In the genomic region with DNA sequence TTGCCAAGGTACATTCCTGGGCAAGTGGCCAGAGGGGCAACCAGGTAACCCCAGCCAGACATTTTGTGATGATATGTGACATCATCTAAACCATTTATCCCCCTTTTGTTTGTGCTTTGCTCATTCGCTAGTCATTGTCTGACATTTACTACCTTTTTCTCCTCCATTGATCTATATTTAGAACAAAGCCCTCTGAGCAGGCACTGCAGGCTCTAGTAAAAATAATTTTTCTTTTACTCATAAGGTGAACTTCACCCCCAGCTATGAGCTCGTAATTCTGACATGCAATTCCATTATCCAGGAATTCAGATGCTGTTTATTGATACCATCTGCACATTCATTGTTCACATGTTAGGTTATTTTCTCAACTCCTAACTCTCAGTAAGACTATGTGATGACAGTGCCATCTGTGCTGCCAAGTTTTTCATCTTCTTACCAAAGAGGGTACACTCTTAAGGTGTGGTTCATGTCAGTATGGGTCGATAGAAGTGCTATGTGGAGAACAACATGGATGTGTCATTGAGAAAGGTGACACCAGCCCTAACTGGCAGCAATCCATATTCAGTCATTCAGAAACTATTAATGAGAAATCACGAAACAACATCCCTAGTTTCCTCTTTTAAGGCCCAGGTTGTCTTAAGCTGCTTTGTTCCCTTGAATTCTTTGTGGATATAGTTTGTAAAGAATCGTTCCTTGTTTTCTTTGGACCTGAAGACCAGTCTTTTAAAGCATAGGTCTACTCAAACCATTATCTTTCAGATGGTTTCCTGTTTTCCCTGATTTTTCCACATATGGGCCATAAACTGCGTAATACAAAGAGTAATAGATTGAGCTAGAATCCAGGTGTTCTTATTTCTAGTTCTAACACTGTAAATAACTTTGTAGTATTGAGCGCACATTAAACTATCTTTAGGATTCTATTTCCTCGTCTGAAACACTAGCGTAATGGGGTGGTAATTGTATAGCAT, we compare ENCODE assay signal across 15 cellular contexts.
DNase-seq lines count a peak whose midpoint lies in the region; ATAC-seq and TF ChIP-seq lines count a peak whose summit lies in the region.
"Had no signal": no experiment of that assay in that cellular context is flagged by ENCODE, and none has a peak within 500 bp of the region (broad histone marks: within the 10 kb centered on the region; RNA-seq: fewer than 3 reads in every experiment).

No MANE protein-coding gene starts in this region.

- peak; percentile 12 for DNase-seq in NCI-H2029 treated with DMSO at 0.1 percent for 48 hours (lab: John Stamatoyannopoulos, UW)
- DNase-seq in NCI-H2029 (lab: John Stamatoyannopoulos, UW), result no peak
- DNase-seq in RWPE1 (ENCODE audit: low spot score), result peak; percentile 61
- peak; percentile 80 for DNase-seq in fibroblast of peridontal ligament (ENCODE audit: extremely low read depth)
- DNase-seq in testis, result peak; percentile 16
- no peak for DNase-seq in NCI-H82 treated with DMSO at 0.1 percent for 48 hours (lab: John Stamatoyannopoulos, UW; ENCODE audit: unreplicated experiment)
- no peak for DNase-seq in caudate nucleus (lab: John Stamatoyannopoulos, UW)
- DNase-seq: gastrocnemius medialis; MM.1S; naive B cell; Peyer's patch; stimulated activated CD4-positive, alpha-beta T cell treated with anti-CD3 and anti-CD28 coated beads, Interleukin-1b, Interleukin-23, amount 100 ng/mL, for 48 hours had no signal

- WGBS in testis, 2 donors, result 77 to 81% methylated on average over 9 of the region's 9 CpGs

- no peaks in the 10 kb centered on the region for H3K27me3 ChIP-seq in testis
- H3K27me3 ChIP-seq: gastrocnemius medialis, Peyer's patch had no signal

- H3K4me1 ChIP-seq in testis, result no peaks in the 10 kb centered on the region
- H3K4me1 ChIP-seq: gastrocnemius medialis, Peyer's patch had no signal

- no peaks in the 10 kb centered on the region for H3K9me3 ChIP-seq in testis
- H3K9me3 ChIP-seq: gastrocnemius medialis, Peyer's patch had no signal

- CTCF ChIA-PET in RWPE1 (lab: Yijun Ruan, JAX), result interaction anchor here (0.8 kb wide), 1 partner anchor 493 kb away, joined by 3 read pairs; no protein-coding TSS in a partner anchor

- no peak overlapping the region for H3K4me3 ChIP-seq in testis
- H3K4me3 ChIP-seq: gastrocnemius medialis, Peyer's patch had no signal

- TF ChIP-seq CTCF in RWPE1 (conservative IDR thresholded peaks at IDR 0.05; ENCODE audit: low read depth), result no peak
- TF ChIP-seq CTCF in testis (IDR thresholded peaks at IDR 0.05), result no peak

- H3K27ac ChIP-seq in RWPE1 (no peak overlapping the region), testis (no peak overlapping the region), caudate nucleus (ENCODE audit: low read depth, low read length) (no peak overlapping the region)
- H3K27ac ChIP-seq: 22Rv1, gastrocnemius medialis, Peyer's patch had no signal

- no peak for TF ChIP-seq POLR2A in testis (IDR thresholded peaks at IDR 0.05)

- no peaks in the 10 kb centered on the region for H3K36me3 ChIP-seq in testis (ENCODE audit: low read depth, missing control alignments)
- H3K36me3 ChIP-seq: gastrocnemius medialis, Peyer's patch had no signal

- POLR2A ChIA-PET in RWPE1 (lab: Yijun Ruan, JAX; ENCODE audit: low non-redundant PET), result no interaction called here

- intact Hi-C loops in testis (cut with DNase I; ENCODE audit: low total_unique reads), result no loop called here

- ATAC-seq in GM21576 (IDR thresholded peaks at IDR 0.05; ENCODE audit: unreplicated experiment), result no peak
- ATAC-seq: activated naive CD4-positive, alpha-beta T cell treated with anti-CD3 and anti-CD28 coated beads, Interleukin-2, amount 50 U/mL, for 72 hours; gastrocnemius medialis had no signal

Comparison
In these comparisons a context has a peak if more than half of its experiments do, and no peak if none do; other contexts are left out.
1. DNase-seq: peak in NCI-H2029 treated with DMSO at 0.1 percent for 48 hours (single experiment), RWPE1 (single experiment), fibroblast of peridontal ligament (single experiment) and testis (single experiment); none in NCI-H2029 (single experiment), NCI-H82 treated with DMSO at 0.1 percent for 48 hours (single experiment) and caudate nucleus (0 of 61).